8 cellular contexts compared by ENCODE assay signal in the genomic region with DNA sequence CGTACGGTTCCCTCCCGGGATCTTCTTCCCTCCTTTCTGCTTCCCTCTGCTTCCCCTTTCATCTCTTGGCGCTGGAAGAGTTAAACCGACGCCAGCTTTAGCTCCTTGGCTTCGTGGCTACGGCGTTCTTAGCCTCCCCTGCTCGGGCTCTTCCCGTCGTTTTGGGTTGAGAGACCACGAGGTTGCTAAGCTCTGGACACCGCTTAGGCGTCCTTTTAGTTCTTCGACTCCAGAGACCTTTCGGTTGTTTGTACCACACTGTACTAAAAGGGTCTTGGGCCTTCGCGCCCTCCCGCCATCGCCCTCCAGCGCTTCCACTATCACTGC. TPM values are rescaled to one million over a fixed set of nuclear protein-coding genes. Genes with fewer than 3 reads are reported as not detected.
A peak's percentile ranks its signal among the peaks of the same experiment; 100 is the strongest.
DNase-seq lines count a peak whose midpoint lies in the region; TF ChIP-seq lines count a peak whose summit lies in the region.

No MANE protein-coding gene starts in this region.

- H3K9me3 ChIP-seq in neural cell (ENCODE audit: low read length) = no peaks in the 10 kb centered on the region

- H3K36me3 ChIP-seq in neural cell (ENCODE audit: insufficient read depth, low read length) = no peaks in the 10 kb centered on the region

- TF ChIP-seq EP300 in neural cell (conservative IDR thresholded peaks at IDR 0.05; ENCODE audit: poor library complexity, severe bottlenecking) = no peak

- TF ChIP-seq CTCF in WI38 (IDR thresholded peaks at IDR 0.05; ENCODE audit: low read depth, low read length) (no peak), fibroblast of villous mesenchyme (IDR thresholded peaks at IDR 0.05; ENCODE audit: insufficient read depth, low read depth, low read length) (no peak), neural cell (IDR thresholded peaks at IDR 0.05; ENCODE audit: poor library complexity, severe bottlenecking) (no peak), GM10266 (IDR thresholded peaks at IDR 0.05; ENCODE audit: control insufficient read depth, insufficient read depth, low read depth, missing control alignments) (no peak)

- H3K4me2 ChIP-seq in neural cell (ENCODE audit: low read length) = peak overlapping the region; percentile 86

- peak overlapping the region; percentile 96 for H2AFZ ChIP-seq in neural cell (ENCODE audit: low read depth, low read length)

- H3K9ac ChIP-seq in neural cell (ENCODE audit: low read length) = peak overlapping the region; percentile 99

- no peaks in the 10 kb centered on the region for H3K27me3 ChIP-seq in neural cell (ENCODE audit: insufficient read depth, low read depth, low read length)

- in situ Hi-C loops in G401 (cut with HindIII; ENCODE audit: low sequenced_read_pairs) = no loop called here

- peak; percentile 9 for TF ChIP-seq RAD21 in neural cell (conservative IDR thresholded peaks at IDR 0.05)

- H3K4me3 ChIP-seq in WI38 (ENCODE audit: low read depth, low read length) (peak overlapping the region; percentile 95), fibroblast of villous mesenchyme (ENCODE audit: low read depth, low read length) (peak overlapping the region; percentile 73), neural cell (ENCODE audit: low read length) (peak overlapping the region; percentile 95)

- H3K79me2 ChIP-seq in neural cell (replicated peaks; ENCODE audit: insufficient read depth, low read length) = peaks cover 30% of the 10 kb centered on the region

- no peaks in the 10 kb centered on the region for H4K20me1 ChIP-seq in neural cell (ENCODE audit: insufficient read depth)

- H3F3A ChIP-seq in neural cell (ENCODE audit: insufficient read depth, low read length, poor library complexity, severe bottlenecking) = peaks cover 4% of the 10 kb centered on the region

- H3K27ac ChIP-seq in neural cell (ENCODE audit: low read length) = peak overlapping the region; percentile 98

- DNase-seq in A172 (ENCODE audit: low spot score) = peak; percentile 9
- DNase-seq in G401 (ENCODE audit: low spot score) = peak; percentile 53
- peak; percentile 33 for DNase-seq in HT1080 (ENCODE audit: low read depth)
- DNase-seq in fibroblast of villous mesenchyme (ENCODE audit: low read depth) = peak; percentile 65
- DNase-seq in mucosa of gallbladder (ENCODE audit: low spot score) = no peak
- DNase-seq in GM10266 (ENCODE audit: extremely low spot score) = no peak

- no peaks in the 10 kb centered on the region for H3K9me2 ChIP-seq in neural cell (ENCODE audit: insufficient read depth, low read length)

TF ChIP-seq in neural cell, 6 proteins besides CTCF, POLR2A, EP300 and RAD21:
- no peak for TF ChIP-seq MXI1 (conservative IDR thresholded peaks at IDR 0.05; ENCODE audit: poor library complexity, severe bottlenecking)
- no peak for TF ChIP-seq TAF1 (IDR thresholded peaks at IDR 0.05; ENCODE audit: low read depth)
- peak; percentile 31 for TF ChIP-seq SMC3 (conservative IDR thresholded peaks at IDR 0.05; ENCODE audit: poor library complexity)
- TF ChIP-seq, protein P1, sequence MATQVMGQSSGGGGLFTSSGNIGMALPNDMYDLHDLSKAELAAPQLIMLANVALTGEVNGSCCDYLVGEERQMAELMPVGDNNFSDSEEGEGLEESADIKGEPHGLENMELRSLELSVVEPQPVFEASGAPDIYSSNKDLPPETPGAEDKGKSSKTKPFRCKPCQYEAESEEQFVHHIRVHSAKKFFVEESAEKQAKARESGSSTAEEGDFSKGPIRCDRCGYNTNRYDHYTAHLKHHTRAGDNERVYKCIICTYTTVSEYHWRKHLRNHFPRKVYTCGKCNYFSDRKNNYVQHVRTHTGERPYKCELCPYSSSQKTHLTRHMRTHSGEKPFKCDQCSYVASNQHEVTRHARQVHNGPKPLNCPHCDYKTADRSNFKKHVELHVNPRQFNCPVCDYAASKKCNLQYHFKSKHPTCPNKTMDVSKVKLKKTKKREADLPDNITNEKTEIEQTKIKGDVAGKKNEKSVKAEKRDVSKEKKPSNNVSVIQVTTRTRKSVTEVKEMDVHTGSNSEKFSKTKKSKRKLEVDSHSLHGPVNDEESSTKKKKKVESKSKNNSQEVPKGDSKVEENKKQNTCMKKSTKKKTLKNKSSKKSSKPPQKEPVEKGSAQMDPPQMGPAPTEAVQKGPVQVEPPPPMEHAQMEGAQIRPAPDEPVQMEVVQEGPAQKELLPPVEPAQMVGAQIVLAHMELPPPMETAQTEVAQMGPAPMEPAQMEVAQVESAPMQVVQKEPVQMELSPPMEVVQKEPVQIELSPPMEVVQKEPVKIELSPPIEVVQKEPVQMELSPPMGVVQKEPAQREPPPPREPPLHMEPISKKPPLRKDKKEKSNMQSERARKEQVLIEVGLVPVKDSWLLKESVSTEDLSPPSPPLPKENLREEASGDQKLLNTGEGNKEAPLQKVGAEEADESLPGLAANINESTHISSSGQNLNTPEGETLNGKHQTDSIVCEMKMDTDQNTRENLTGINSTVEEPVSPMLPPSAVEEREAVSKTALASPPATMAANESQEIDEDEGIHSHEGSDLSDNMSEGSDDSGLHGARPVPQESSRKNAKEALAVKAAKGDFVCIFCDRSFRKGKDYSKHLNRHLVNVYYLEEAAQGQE (IDR thresholded peaks at IDR 0.05; ENCODE audit: borderline replicate concordance) = no peak
- no peak for TF ChIP-seq POLR2AphosphoS5 (IDR thresholded peaks at IDR 0.05)
- no peak for TF ChIP-seq EZH2 (IDR thresholded peaks at IDR 0.05; ENCODE audit: borderline replicate concordance, insufficient read depth, low read length, poor library complexity, severe bottlenecking)

RNA-seq across cellular contexts. Expression of gene CPSF2, which starts 0.5 kb away (rescaled TPM):
- 34.5 and 36.7 TPM in 2 replicates for total RNA-seq in A172 (2014; rRNA removed; shearing (Covaris generic))
- 69.4 and 75.7 TPM in 2 replicates for total RNA-seq in G401 (2014; rRNA removed; shearing (Covaris generic))
- total RNA-seq in HT1080 (2014; rRNA removed; shearing (Covaris generic)) = 57.3 and 68.9 TPM in 2 replicates
- polyA plus RNA-seq in HT1080 (2015; cell fraction: cytosol; rRNA removed) = 33.2 and 40.5 TPM in 2 replicates
- polyA plus RNA-seq in HT1080 (2015; cell fraction: nucleus; rRNA removed) = 62.1 and 86.0 TPM in 2 replicates
- total RNA-seq in fibroblast of villous mesenchyme (45.1 and 67.8 TPM in 2 replicates), mucosa of gallbladder (50.0 TPM)
- polyA plus RNA-seq in neural cell = 18.5 and 20.4 TPM in 2 replicates
- polyA minus RNA-seq in neural cell = 36.8 and 43.5 TPM in 2 replicates

RNA-seq across cellular contexts. Expression of gene NDUFB1, which starts 0.8 kb away (rescaled TPM):
- 266 and 444 TPM in 2 replicates for total RNA-seq in A172 (2014; rRNA removed; shearing (Covaris generic))
- 367 and 480 TPM in 2 replicates for total RNA-seq in G401 (2014; rRNA removed; shearing (Covaris generic))
- 142 and 248 TPM in 2 replicates for total RNA-seq in HT1080 (2014; rRNA removed; shearing (Covaris generic))
- 400 and 500 TPM in 2 replicates for polyA plus RNA-seq in HT1080 (2015; cell fraction: cytosol; rRNA removed)
- polyA plus RNA-seq in HT1080 (2015; cell fraction: nucleus; rRNA removed) = 162 and 243 TPM in 2 replicates
- 243 and 263 TPM in 2 replicates for total RNA-seq in fibroblast of villous mesenchyme
- 1,184 and 1,224 TPM in 2 replicates for polyA plus RNA-seq in neural cell
- 87.5 and 107 TPM in 2 replicates for polyA minus RNA-seq in neural cell
- total RNA-seq in mucosa of gallbladder = 124 TPM

RNA-seq across cellular contexts. Expression of gene ATXN3, which starts 15.9 kb away (rescaled TPM):
- 22.7 and 42.2 TPM in 2 replicates for total RNA-seq in A172 (2014; rRNA removed; shearing (Covaris generic))
- 26.8 and 40.9 TPM in 2 replicates for total RNA-seq in G401 (2014; rRNA removed; shearing (Covaris generic))
- 32.0 and 34.6 TPM in 2 replicates for total RNA-seq in HT1080 (2014; rRNA removed; shearing (Covaris generic))
- 29.0 and 45.3 TPM in 2 replicates for polyA plus RNA-seq in HT1080 (2015; cell fraction: cytosol; rRNA removed)
- 22.0 and 31.0 TPM in 2 replicates for polyA plus RNA-seq in HT1080 (2015; cell fraction: nucleus; rRNA removed)
- total RNA-seq in fibroblast of villous mesenchyme (15.1 and 21.6 TPM in 2 replicates), mucosa of gallbladder (33.6 TPM)
- 16.7 and 30.5 TPM in 2 replicates for polyA plus RNA-seq in neural cell
- 40.7 and 64.6 TPM in 2 replicates for polyA minus RNA-seq in neural cell

Comparison
In these comparisons a context has a peak if more than half of its experiments do, and no peak if none do; other contexts are left out.
1. DNase-seq: peak in A172 (single experiment), G401 (single experiment), HT1080 (single experiment) and fibroblast of villous mesenchyme (single experiment); none in mucosa of gallbladder (single experiment) and GM10266 (single experiment).
2. Peak in every context shown above with its lines, with median percentiles within 50 percentile points of each other: H3K4me3 ChIP-seq.